In genomic region chr14:27642251-27642866, GRCh38 we compare ENCODE assay signal across 7 cellular contexts.
"Had no signal": no experiment of that assay in that cellular context is flagged by ENCODE, and none has a peak within 500 bp of the region (broad histone marks: within the 10 kb centered on the region; RNA-seq: fewer than 3 reads in every experiment).

No MANE protein-coding gene starts in this region.

- H3K4me3 ChIP-seq: GM12878 had no signal

- ATAC-seq: GM12878 had no signal

- DNase-seq: GDM1, GF-D8 had no signal

- FAIRE-seq: GM12878, GM12891, GM12892, GM18507, GM19239 had no signal
